ENCODE assay signal across 8 cellular contexts in the genomic region with DNA sequence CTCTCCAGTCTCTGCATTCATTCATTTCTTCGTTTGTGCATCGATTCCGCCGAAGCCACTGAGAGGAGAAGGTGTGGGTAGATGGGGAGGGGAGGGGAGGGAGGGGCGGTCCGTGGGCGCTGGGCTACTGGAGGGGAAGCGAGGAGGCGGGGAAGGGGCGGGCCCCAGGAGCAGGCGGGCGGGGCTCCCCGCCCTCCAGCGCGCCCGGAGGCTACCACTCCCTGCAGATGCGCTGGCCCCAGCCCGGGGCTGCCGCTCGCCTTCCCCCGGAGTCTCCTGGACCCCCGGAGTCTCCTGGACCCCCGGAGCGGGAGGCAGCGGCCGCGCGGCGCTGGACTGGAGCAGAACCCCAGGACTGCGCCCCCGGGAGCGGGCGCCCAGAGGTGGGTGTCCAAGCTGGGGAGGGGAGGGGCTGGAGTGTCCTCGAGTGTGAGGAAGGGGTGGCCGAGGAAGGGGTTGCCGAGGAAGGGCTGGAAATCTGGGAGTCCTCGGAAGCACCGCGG.
DNase-seq lines count a peak whose midpoint lies in the region; ATAC-seq, FAIRE-seq and TF ChIP-seq lines count a peak whose summit lies in the region.

No MANE protein-coding gene starts in this region.

- no peak for TF ChIP-seq RAD21 in A549 (conservative IDR thresholded peaks at IDR 0.05 in 1 of 2, IDR thresholded peaks at IDR 0.05 in 1 of 2)

- H3K4me1 ChIP-seq in A549 (peaks cover 23% of the 10 kb centered on the region), mesenchymal stem cell (ENCODE audit: control insufficient read depth, insufficient read depth, low read depth, low read length) (peaks cover 10% of the 10 kb centered on the region)

- H2BK120ac ChIP-seq in mesenchymal stem cell (ENCODE audit: low read depth, low read length), result no peak overlapping the region

- peak overlapping the region; percentile 74 for H4K91ac ChIP-seq in mesenchymal stem cell (ENCODE audit: low read length)

- H3K4ac ChIP-seq in mesenchymal stem cell (ENCODE audit: low read depth in 1 of 2, low read length in 2 of 2), result peak overlapping the region in 1 of 2 experiments; percentile 97

- H2AFZ ChIP-seq in mesenchymal stem cell (ENCODE audit: low read depth, low read length), result no peak overlapping the region

- H2BK5ac ChIP-seq in mesenchymal stem cell (ENCODE audit: low read depth, low read length, poor library complexity, severe bottlenecking), result peak overlapping the region; percentile 60

- H3K9ac ChIP-seq in mesenchymal stem cell (ENCODE audit: low read length), result peak overlapping the region; percentile 98

- no peaks in the 10 kb centered on the region for H3K27me3 ChIP-seq in mesenchymal stem cell (ENCODE audit: control insufficient read depth in 1 of 2, insufficient read depth in 1 of 2, low read length in 2 of 2)

- peak overlapping the region; percentile 77 for H4K8ac ChIP-seq in mesenchymal stem cell (ENCODE audit: low read length)

- peak overlapping the region; percentile 38 for H2AK5ac ChIP-seq in mesenchymal stem cell (ENCODE audit: low read length, severe bottlenecking)

- H3K27ac ChIP-seq in A549 (peak overlapping the region; percentile 86 to 97), mesenchymal stem cell (ENCODE audit: low read length, poor library complexity, severe bottlenecking) (peak overlapping the region; percentile 79)

- H3K36me3 ChIP-seq in mesenchymal stem cell (ENCODE audit: control insufficient read depth in 1 of 2, insufficient read depth in 2 of 2, low read depth in 1 of 2, low read length in 2 of 2), result peaks cover 0 to 3% of the 10 kb centered on the region in 2 experiments

- peak overlapping the region; percentile 42 to 65 for H3K23ac ChIP-seq in mesenchymal stem cell (ENCODE audit: low read length in 2 of 2)

- peak; percentile 86 to 90 for ATAC-seq in A549
- peak; percentile 80 for ATAC-seq in HG03045 (IDR thresholded peaks at IDR 0.05; ENCODE audit: unreplicated experiment)

- no peak for TF ChIP-seq EP300 in A549 (IDR thresholded peaks at IDR 0.05)

- H3K4me3 ChIP-seq in A549, result peak overlapping the region; percentile 88
- peak overlapping the region; percentile 92 to 98 for H3K4me3 ChIP-seq in mesenchymal stem cell (ENCODE audit: insufficient read depth in 1 of 2, low read depth in 1 of 2, low read length in 2 of 2)

- H3K4me2 ChIP-seq in A549 (peak overlapping the region; percentile 94), mesenchymal stem cell (ENCODE audit: low read length, poor library complexity, severe bottlenecking) (peak overlapping the region; percentile 100)

- CTCF ChIA-PET in A549 (lab: Yijun Ruan, JAX), result interaction anchor here (20.5 kb wide), 1 partner anchor 142 kb away, joined by 343 read pairs; no protein-coding TSS in a partner anchor

- WGBS in A549 (ENCODE audit: missing lambda C conversion rate), result 1% methylated on average over 10 of the region's 39 CpGs
- 3% methylated on average over 25 of the region's 39 CpGs for WGBS in mesenchymal stem cell

- peak overlapping the region in 1 of 2 experiments; percentile 26 for H3K14ac ChIP-seq in mesenchymal stem cell (ENCODE audit: low read length in 2 of 2)

- no peak for FAIRE-seq in A549 (lab: Jason Lieb, UNC)

- TF ChIP-seq POLR2A in A549 (IDR thresholded peaks at IDR 0.05; ENCODE audit: low read length), result peak; percentile 26; the same call in 1 of the 2 replicates
- TF ChIP-seq POLR2A in GM18526 (IDR thresholded peaks at IDR 0.05; ENCODE audit: extremely low read depth, insufficient read length), result peak; percentile 91

- TF ChIP-seq CTCF in A549 (IDR thresholded peaks at IDR 0.05), result no peak

- H3K9me3 ChIP-seq in A549 (no peaks in the 10 kb centered on the region), mesenchymal stem cell (ENCODE audit: control insufficient read depth, low read length) (no peaks in the 10 kb centered on the region)

- peaks cover 4% of the 10 kb centered on the region for H3K79me1 ChIP-seq in mesenchymal stem cell (replicated peaks; ENCODE audit: low read length, poor library complexity, severe bottlenecking)

- peak; percentile 47 to 55 for DNase-seq in A549 (ENCODE audit: low read depth in 1 of 2, low spot score in 1 of 2)
- peak; percentile 69 for DNase-seq in NCI-H510A treated with DMSO at 0.1 percent for 48 hours (lab: John Stamatoyannopoulos, UW)
- DNase-seq in activated CD4-positive, alpha-beta T cell treated with anti-CD3 and anti-CD28 coated beads, Interleukin-2, amount 50 U/mL, for 48 hours, result peak; percentile 87
- peak; percentile 64 for DNase-seq in effector CD4-positive, alpha-beta T cell
- DNase-seq in mesenchymal stem cell, result peak; percentile 88
- peak; percentile 42 for DNase-seq in stimulated activated CD8-positive, alpha-beta memory T cell treated with anti-CD3 and anti-CD28 coated beads, Interleukin-15, amount 100 ng/mL, for 1 hour (ENCODE audit: low read depth)

- H2BK12ac ChIP-seq in mesenchymal stem cell (ENCODE audit: low read length in 2 of 2), result peak overlapping the region in 1 of 2 experiments; percentile 96

- peak overlapping the region; percentile 88 to 95 for H3K18ac ChIP-seq in mesenchymal stem cell (ENCODE audit: low read depth in 1 of 2, low read length in 2 of 2)

- POLR2A ChIA-PET in A549 (lab: Yijun Ruan, JAX), result interaction anchor here (1.4 kb wide), 1 partner anchor 17 kb away, joined by 5 read pairs; no protein-coding TSS in a partner anchor

- no peak overlapping the region for H2BK15ac ChIP-seq in mesenchymal stem cell (ENCODE audit: low read depth, poor library complexity, severe bottlenecking)

TF ChIP-seq in A549, 52 proteins besides CTCF, POLR2A, EP300 and RAD21:
- TF ChIP-seq, protein P1, sequence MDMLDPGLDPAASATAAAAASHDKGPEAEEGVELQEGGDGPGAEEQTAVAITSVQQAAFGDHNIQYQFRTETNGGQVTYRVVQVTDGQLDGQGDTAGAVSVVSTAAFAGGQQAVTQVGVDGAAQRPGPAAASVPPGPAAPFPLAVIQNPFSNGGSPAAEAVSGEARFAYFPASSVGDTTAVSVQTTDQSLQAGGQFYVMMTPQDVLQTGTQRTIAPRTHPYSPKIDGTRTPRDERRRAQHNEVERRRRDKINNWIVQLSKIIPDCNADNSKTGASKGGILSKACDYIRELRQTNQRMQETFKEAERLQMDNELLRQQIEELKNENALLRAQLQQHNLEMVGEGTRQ (IDR thresholded peaks at IDR 0.05), result no peak
- TF ChIP-seq, protein P2, sequence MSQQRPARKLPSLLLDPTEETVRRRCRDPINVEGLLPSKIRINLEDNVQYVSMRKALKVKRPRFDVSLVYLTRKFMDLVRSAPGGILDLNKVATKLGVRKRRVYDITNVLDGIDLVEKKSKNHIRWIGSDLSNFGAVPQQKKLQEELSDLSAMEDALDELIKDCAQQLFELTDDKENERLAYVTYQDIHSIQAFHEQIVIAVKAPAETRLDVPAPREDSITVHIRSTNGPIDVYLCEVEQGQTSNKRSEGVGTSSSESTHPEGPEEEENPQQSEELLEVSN (IDR thresholded peaks at IDR 0.05; ENCODE audit: borderline replicate concordance, low read depth), result no peak
- no peak for TF ChIP-seq PHF8 (IDR thresholded peaks at IDR 0.05; ENCODE audit: borderline replicate concordance, low read depth)
- no peak for TF ChIP-seq HOXB13 (CRISPR knock-in tag; IDR thresholded peaks at IDR 0.05; ENCODE audit: low read depth)
- TF ChIP-seq EHF (CRISPR knock-in tag; IDR thresholded peaks at IDR 0.05), result no peak
- TF ChIP-seq RNF2 (IDR thresholded peaks at IDR 0.05; ENCODE audit: borderline replicate concordance, low read depth), result peak; percentile 27; the same call in 1 of the 2 replicates
- no peak for TF ChIP-seq HEYL (CRISPR knock-in tag; IDR thresholded peaks at IDR 0.05)

Comparison
In these comparisons a context has a peak if more than half of its experiments do, and no peak if none do; other contexts are left out.
1. Peak in every context shown above with its lines: DNase-seq, ATAC-seq, H3K4me3 ChIP-seq and H3K27ac ChIP-seq.